Comparison of ENCODE assay signal across 10 cellular contexts in the genomic region with DNA sequence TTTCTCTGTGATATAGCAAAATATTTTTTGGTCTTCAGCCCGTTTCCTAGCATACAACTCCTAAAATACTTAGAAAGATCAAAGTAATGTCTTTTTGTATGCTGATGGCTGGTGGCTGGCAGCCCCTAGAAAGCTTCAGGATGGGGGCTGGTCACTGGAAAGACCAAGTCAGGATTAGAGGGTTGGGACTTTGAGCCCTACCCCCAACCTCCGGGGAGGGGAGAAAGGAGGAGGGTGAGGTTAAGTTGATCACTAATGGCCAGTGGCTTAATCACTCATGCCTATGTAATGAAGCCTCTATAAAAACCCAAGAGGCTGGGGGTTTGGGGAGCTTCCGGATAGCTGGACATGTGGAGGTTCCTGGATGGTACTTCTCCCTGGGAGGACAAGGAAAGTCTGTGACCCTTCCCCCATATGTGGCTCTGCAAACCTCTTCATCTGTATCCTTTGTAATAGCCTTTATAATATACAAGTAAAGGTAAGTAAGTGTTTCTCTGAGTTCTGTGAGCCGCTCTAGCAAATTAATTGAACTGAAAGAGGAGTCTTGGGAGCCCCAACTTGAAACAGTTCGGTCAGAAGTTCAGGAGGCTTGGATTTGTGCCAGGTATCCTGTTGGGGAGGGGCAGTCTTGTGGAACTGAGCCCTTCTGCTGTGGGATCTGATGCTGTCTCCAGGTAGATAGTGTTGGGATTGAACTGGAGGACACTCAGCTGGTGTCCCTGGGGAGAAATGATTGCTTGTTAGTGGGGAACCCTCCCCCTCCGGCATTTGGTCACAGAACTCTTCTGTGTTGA. TPM values are rescaled to one million over a fixed set of nuclear protein-coding genes. Genes with fewer than 3 reads are reported as not detected.
DNase-seq lines count a peak whose midpoint lies in the region; TF ChIP-seq lines count a peak whose summit lies in the region.
"Had no signal": no experiment of that assay in that cellular context is flagged by ENCODE, and none has a peak within 500 bp of the region (broad histone marks: within the 10 kb centered on the region; RNA-seq: fewer than 3 reads in every experiment).

No MANE protein-coding gene starts in this region.

- H3K36me3 ChIP-seq in right atrium auricular region = peaks cover 10% of the 10 kb centered on the region
- H3K36me3 ChIP-seq: suprapubic skin had no signal

- no peaks in the 10 kb centered on the region for H3K27me3 ChIP-seq in right atrium auricular region
- H3K27me3 ChIP-seq: suprapubic skin had no signal

- H3K27ac ChIP-seq in right atrium auricular region = peak overlapping the region; percentile 96 to 100
- H3K27ac ChIP-seq: suprapubic skin had no signal

- peaks cover 0 to 78% of the 10 kb centered on the region in 2 donors for H3K4me1 ChIP-seq in right atrium auricular region

- no peaks in the 10 kb centered on the region for H3K9me3 ChIP-seq in right atrium auricular region
- H3K9me3 ChIP-seq: suprapubic skin had no signal

- no peak overlapping the region for H3K4me3 ChIP-seq in right atrium auricular region
- H3K4me3 ChIP-seq: suprapubic skin had no signal

- DNase-seq in DMS 273 (lab: John Stamatoyannopoulos, UW; ENCODE audit: unreplicated experiment) (peak; percentile 79), NCI-H2107 treated with DMSO at 0.1 percent for 48 hours (lab: John Stamatoyannopoulos, UW; ENCODE audit: unreplicated experiment) (peak; percentile 93), right atrium auricular region (ENCODE audit: low spot score) (no peak), foreskin melanocyte (no peak), NCI-H146 treated with DMSO at 0.1 percent for 48 hours (lab: John Stamatoyannopoulos, UW; ENCODE audit: unreplicated experiment) (no peak), iPS-NIHi11 (ENCODE audit: low spot score) (no peak)
- DNase-seq: amygdala, hippocampal formation, SIG-M5 had no signal

- TF ChIP-seq CTCF in right atrium auricular region (IDR thresholded peaks at IDR 0.05) = no peak

RNA-seq across cellular contexts. Expression of gene SLC7A6, which starts 3.5 kb away (rescaled TPM):
- 10 to 100 TPM; 28.9 to 51.0 TPM for total RNA-seq in right atrium auricular region

RNA-seq across cellular contexts. Expression of gene PLA2G15, which starts 22.6 kb away (rescaled TPM):
- total RNA-seq in right atrium auricular region = 10 to 100 TPM; 28.3 to 29.1 TPM

RNA-seq across cellular contexts. Expression of gene ESRP2, which starts 31.9 kb away (rescaled TPM):
- total RNA-seq in right atrium auricular region = 1 to 10 TPM in 1 of 2 donors, under 1 TPM in 1; 0.59 to 1.2 TPM

RNA-seq across cellular contexts. Expression of gene SLC7A6OS, which starts 42.9 kb away (rescaled TPM):
- 1 to 10 TPM; 6.8 to 8.6 TPM for total RNA-seq in right atrium auricular region

RNA-seq across cellular contexts. Expression of gene PRMT7, which starts 43.0 kb away (rescaled TPM):
- total RNA-seq in right atrium auricular region = 10 to 100 TPM; 24.5 to 35.7 TPM

Comparison
In these comparisons a context has a peak if more than half of its experiments do, and no peak if none do; other contexts are left out.
1. DNase-seq: peak in DMS 273 (single experiment) and NCI-H2107 treated with DMSO at 0.1 percent for 48 hours (single experiment); none in right atrium auricular region (single experiment), foreskin melanocyte (single experiment), NCI-H146 treated with DMSO at 0.1 percent for 48 hours (single experiment) and iPS-NIHi11 (single experiment).